ENCODE assay signal across 2 cellular contexts in genomic region chr1:15833069-15833679, GRCh38.
TF ChIP-seq lines count a peak whose summit lies in the region.

No MANE protein-coding gene starts in this region.

TF ChIP-seq in GM12878, 131 proteins besides CTCF, POLR2A, EP300 and RAD21:
- TF ChIP-seq ZBTB40 (IDR thresholded peaks at IDR 0.05; ENCODE audit: borderline replicate concordance) (peak; percentile 10; the same call in 1 of the 2 replicates), ZNF274 (IDR thresholded peaks at IDR 0.05; ENCODE audit: insufficient read depth, insufficient read length) (no peak), ZNF622 (IDR thresholded peaks at IDR 0.05) (no peak), RELB (IDR thresholded peaks at IDR 0.05; ENCODE audit: low read depth) (no peak), NR2C1 (IDR thresholded peaks at IDR 0.05) (no peak)

TF ChIP-seq in HepG2, 621 proteins besides CTCF, POLR2A, EP300 and RAD21:
- 0 out of 2 replicates have a peak, but pooled peaks have one; percentile 17 for TF ChIP-seq ZNF362 (CRISPR knock-in tag; IDR thresholded peaks at IDR 0.05; ENCODE audit: borderline replicate concordance)
- no peak for TF ChIP-seq ZNF317 (CRISPR knock-in tag; IDR thresholded peaks at IDR 0.05)
- TF ChIP-seq ZBTB33 (CRISPR knock-in tag; IDR thresholded peaks at IDR 0.05) = 0 out of 2 replicates have a peak, but pooled peaks have one; percentile 13
- TF ChIP-seq PRPF4 (IDR thresholded peaks at IDR 0.05; ENCODE audit: low read depth, low read length, poor library complexity, severe bottlenecking) = peak; percentile 62
- peak; percentile 97 for TF ChIP-seq ZBTB38 (CRISPR knock-in tag; IDR thresholded peaks at IDR 0.05)
- TF ChIP-seq ZNF33B (CRISPR knock-in tag; IDR thresholded peaks at IDR 0.05) = no peak
- no peak for TF ChIP-seq ATF5 (CRISPR knock-in tag; IDR thresholded peaks at IDR 0.05; ENCODE audit: low read depth)
- TF ChIP-seq AGO2 (optimal IDR thresholded peaks at IDR 0.05; ENCODE audit: low read depth, low read length) = peak; percentile 0
- peak; percentile 89 for TF ChIP-seq ZNF770 (CRISPR knock-in tag; IDR thresholded peaks at IDR 0.05)
